Comparison of ENCODE assay signal across 20 cellular contexts in the genomic region with DNA sequence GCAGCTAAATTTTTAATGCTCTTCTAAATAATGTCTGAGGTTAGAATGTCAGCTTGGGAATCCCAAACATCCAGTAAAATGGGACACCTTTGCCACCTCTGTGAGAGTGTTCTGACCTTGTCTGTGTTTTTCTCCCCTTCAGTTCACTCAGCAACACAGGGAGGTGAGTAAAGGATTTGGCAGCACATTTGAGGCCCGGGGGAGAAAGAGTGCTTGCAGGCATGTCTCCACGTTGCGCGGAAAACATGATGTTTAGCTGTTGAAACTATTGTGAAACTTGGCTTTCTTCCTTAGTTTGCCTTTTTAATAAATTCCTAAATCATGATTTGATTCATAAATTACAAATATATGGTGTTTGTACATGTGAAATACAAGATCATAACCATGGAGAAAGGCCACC.
DNase-seq lines count a peak whose midpoint lies in the region; ATAC-seq, FAIRE-seq and TF ChIP-seq lines count a peak whose summit lies in the region.
"Had no signal": no experiment of that assay in that cellular context is flagged by ENCODE, and none has a peak within 500 bp of the region (broad histone marks: within the 10 kb centered on the region; RNA-seq: fewer than 3 reads in every experiment).

No MANE protein-coding gene starts in this region.

- peak; percentile 73 for FAIRE-seq in A549 (lab: Jason Lieb, UNC)
- FAIRE-seq: colon had no signal

- no peak for TF ChIP-seq CTCF in A549 (IDR thresholded peaks at IDR 0.05)
- no peak for TF ChIP-seq CTCF in gastroesophageal sphincter (IDR thresholded peaks at IDR 0.05)
- TF ChIP-seq CTCF in ovary (IDR thresholded peaks at IDR 0.05): no peak
- TF ChIP-seq CTCF in WTC11 (IDR thresholded peaks at IDR 0.05): no peak

- no peaks in the 10 kb centered on the region for H3K9me3 Mint-ChIP-seq in WTC11

- POLR2A ChIA-PET in A549 (lab: Yijun Ruan, JAX): no interaction called here
- POLR2A ChIA-PET in WTC11 (lab: Charles Lee): no interaction called here

- H3K36me3 Mint-ChIP-seq in WTC11: no peaks in the 10 kb centered on the region
- H3K36me3 Mint-ChIP-seq: CD4-positive, alpha-beta memory T cell; natural killer cell treated with Interleukin-12 subunit alpha and Interleukin-12 subunit beta and Interleukin-15 and Interleukin-18, amount 100 ng/mL, for 72 hours had no signal

- H3K27me3 ChIP-seq in gastroesophageal sphincter (no peaks in the 10 kb centered on the region), ovary (no peaks in the 10 kb centered on the region)
- H3K27me3 ChIP-seq: thyroid gland had no signal

- ATAC-seq in A549 (no peak), gastroesophageal sphincter (peak; percentile 87), HG02840 (IDR thresholded peaks at IDR 0.05; ENCODE audit: low FRiP score, unreplicated experiment) (no peak), WTC11 (no peak)
- ATAC-seq: activated naive CD8-positive, alpha-beta T cell treated with anti-CD3 and anti-CD28 coated beads, Interleukin-2, amount 50 U/mL, for 24 hours; activated T-cell treated with anti-CD3 and anti-CD28 coated beads, Interleukin-2, amount 50 U/mL, for 4 hours; natural killer cell treated with Interleukin-12 subunit alpha and Interleukin-12 subunit beta and Interleukin-15 and Interleukin-18, amount 100 ng/mL, for 72 hours had no signal

- 68% methylated on average over 4 of the region's 4 CpGs for WGBS in A549 (ENCODE audit: missing lambda C conversion rate)
- WGBS in gastroesophageal sphincter (ENCODE audit: low coverage in 1 of 2), 2 donors: 20 to 63% methylated on average over 4 of the region's 4 CpGs
- WGBS in ovary, 3 donors: 3 to 6% (median 4%) methylated on average over 4 of the region's 4 CpGs

- intact Hi-C loops in ovary (cut with DNase I): no loop called here

- H3K36me3 ChIP-seq in gastroesophageal sphincter (no peaks in the 10 kb centered on the region), ovary (no peaks in the 10 kb centered on the region)
- H3K36me3 ChIP-seq: thyroid gland had no signal

- no peak overlapping the region for H3K4me3 Mint-ChIP-seq in WTC11
- H3K4me3 Mint-ChIP-seq: activated naive CD8-positive, alpha-beta T cell treated with anti-CD3 and anti-CD28 coated beads, Interleukin-2, amount 50 U/mL, for 24 hours; activated T-cell treated with anti-CD3 and anti-CD28 coated beads, Interleukin-2, amount 50 U/mL, for 4 hours; natural killer cell treated with Interleukin-12 subunit alpha and Interleukin-12 subunit beta and Interleukin-15 and Interleukin-18, amount 100 ng/mL, for 72 hours had no signal

- H3K9me3 ChIP-seq in A549 (no peaks in the 10 kb centered on the region), gastroesophageal sphincter (no peaks in the 10 kb centered on the region), ovary (no peaks in the 10 kb centered on the region)
- H3K9me3 ChIP-seq: thyroid gland had no signal

- no peaks in the 10 kb centered on the region for H3K27me3 Mint-ChIP-seq in WTC11 (ENCODE audit: low read depth)
- H3K27me3 Mint-ChIP-seq: activated naive CD8-positive, alpha-beta T cell treated with anti-CD3 and anti-CD28 coated beads, Interleukin-2, amount 50 U/mL, for 24 hours; CD4-positive, alpha-beta memory T cell; natural killer cell treated with Interleukin-12 subunit alpha and Interleukin-12 subunit beta and Interleukin-15 and Interleukin-18, amount 100 ng/mL, for 72 hours had no signal

- no peaks in the 10 kb centered on the region for H3K4me1 Mint-ChIP-seq in WTC11
- H3K4me1 Mint-ChIP-seq: activated naive CD8-positive, alpha-beta T cell treated with anti-CD3 and anti-CD28 coated beads, Interleukin-2, amount 50 U/mL, for 24 hours; CD4-positive, alpha-beta memory T cell had no signal

- CTCF ChIA-PET in A549 (lab: Yijun Ruan, JAX) (interaction anchor here (0.6 to 1.2 kb wide), 2 partner anchors 14 to 102 kb away, joined by 3 read pairs; no protein-coding TSS in a partner anchor), WTC11 (lab: Charles Lee) (no interaction called here)

- TF ChIP-seq EP300 in A549 (IDR thresholded peaks at IDR 0.05) (no peak), gastroesophageal sphincter (IDR thresholded peaks at IDR 0.05) (no peak), ovary (IDR thresholded peaks at IDR 0.05) (no peak)

- no peak overlapping the region for H3K27ac Mint-ChIP-seq in WTC11
- H3K27ac Mint-ChIP-seq: activated naive CD8-positive, alpha-beta T cell treated with anti-CD3 and anti-CD28 coated beads, Interleukin-2, amount 50 U/mL, for 24 hours; CD4-positive, alpha-beta memory T cell; natural killer cell treated with Interleukin-12 subunit alpha and Interleukin-12 subunit beta and Interleukin-15 and Interleukin-18, amount 100 ng/mL, for 72 hours had no signal

- H3K27ac ChIP-seq in A549 (no peak overlapping the region), gastroesophageal sphincter (no peak overlapping the region), ovary (peak overlapping the region in 1 of 2 donors; percentile 70)
- H3K27ac ChIP-seq: PC-9, thyroid gland had no signal

- H3K4me1 ChIP-seq in A549 (no peaks in the 10 kb centered on the region), gastroesophageal sphincter (no peaks in the 10 kb centered on the region), ovary (ENCODE audit: insufficient read depth) (peaks cover 9% of the 10 kb centered on the region)
- H3K4me1 ChIP-seq: thyroid gland had no signal

- H3K4me3 ChIP-seq in A549 (no peak overlapping the region), gastroesophageal sphincter (no peak overlapping the region), ovary (no peak overlapping the region)
- H3K4me3 ChIP-seq: PC-9, thyroid gland had no signal

- DNase-seq in A549 (ENCODE audit: low read depth in 1 of 2, low spot score in 1 of 2): no peak
- DNase-seq in astrocyte of the hippocampus (ENCODE audit: low read depth, low spot score): peak; percentile 16
- DNase-seq in ovary: peak; percentile 67 to 86 (median 79)
- no peak for DNase-seq in WTC11 (ENCODE audit: low spot score)
- DNase-seq in COLO829 (ENCODE audit: low spot score): no peak
- no peak for DNase-seq in T-helper 2 cell
- DNase-seq: 8988T; activated CD4-positive, alpha-beta T cell treated with anti-CD3 and anti-CD28 coated beads, Interleukin-2, amount 50 U/mL, for 4 hours; activated naive CD8-positive, alpha-beta T cell treated with anti-CD3 and anti-CD28 coated beads, Interleukin-2, amount 50 U/mL, for 24 hours; activated T-cell treated with anti-CD3 and anti-CD28 coated beads, Interleukin-2, amount 50 U/mL, for 4 hours; CD4-positive, alpha-beta memory T cell; H7; hippocampal formation; PC-9; stimulated activated CD4-positive, alpha-beta T cell treated with anti-CD3 and anti-CD28 coated beads, Interleukin-4, amount 100 ng/mL, for 4 hours; thyroid gland had no signal

- TF ChIP-seq POLR2A in A549 (IDR thresholded peaks at IDR 0.05; ENCODE audit: low read length) (no peak), gastroesophageal sphincter (IDR thresholded peaks at IDR 0.05) (no peak), ovary (IDR thresholded peaks at IDR 0.05) (no peak)

- TF ChIP-seq RAD21 in A549 (conservative IDR thresholded peaks at IDR 0.05 in 1 of 2, IDR thresholded peaks at IDR 0.05 in 1 of 2): no peak

- H3K4me2 ChIP-seq in A549: no peak overlapping the region
- H3K4me2 ChIP-seq: PC-9 had no signal

TF ChIP-seq in A549, 52 proteins besides CTCF, POLR2A, EP300 and RAD21 (continues in another document):
- TF ChIP-seq ZC3H11A (IDR thresholded peaks at IDR 0.05) (no peak), TFCP2L1 (CRISPR knock-in tag; IDR thresholded peaks at IDR 0.05) (no peak), HEYL (CRISPR knock-in tag; IDR thresholded peaks at IDR 0.05) (no peak), JUNB (IDR thresholded peaks at IDR 0.05) (no peak), MYC (IDR thresholded peaks at IDR 0.05; ENCODE audit: borderline replicate concordance, low read length) (no peak), RCOR1 (IDR thresholded peaks at IDR 0.05; ENCODE audit: low read depth, low read length) (no peak)
- TF ChIP-seq, protein P1, sequence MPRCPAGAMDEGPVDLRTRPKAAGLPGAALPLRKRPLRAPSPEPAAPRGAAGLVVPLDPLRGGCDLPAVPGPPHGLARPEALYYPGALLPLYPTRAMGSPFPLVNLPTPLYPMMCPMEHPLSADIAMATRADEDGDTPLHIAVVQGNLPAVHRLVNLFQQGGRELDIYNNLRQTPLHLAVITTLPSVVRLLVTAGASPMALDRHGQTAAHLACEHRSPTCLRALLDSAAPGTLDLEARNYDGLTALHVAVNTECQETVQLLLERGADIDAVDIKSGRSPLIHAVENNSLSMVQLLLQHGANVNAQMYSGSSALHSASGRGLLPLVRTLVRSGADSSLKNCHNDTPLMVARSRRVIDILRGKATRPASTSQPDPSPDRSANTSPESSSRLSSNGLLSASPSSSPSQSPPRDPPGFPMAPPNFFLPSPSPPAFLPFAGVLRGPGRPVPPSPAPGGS (IDR thresholded peaks at IDR 0.05): no peak
- TF ChIP-seq, protein P2, sequence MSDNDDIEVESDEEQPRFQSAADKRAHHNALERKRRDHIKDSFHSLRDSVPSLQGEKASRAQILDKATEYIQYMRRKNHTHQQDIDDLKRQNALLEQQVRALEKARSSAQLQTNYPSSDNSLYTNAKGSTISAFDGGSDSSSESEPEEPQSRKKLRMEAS (IDR thresholded peaks at IDR 0.05): no peak

TF ChIP-seq in WTC11, 78 proteins besides CTCF, POLR2A, EP300 and RAD21 (continues in another document):
- no peak for TF ChIP-seq GABPB1 (CRISPR knock-in tag; IDR thresholded peaks at IDR 0.05)

Comparison
In these comparisons a context has a peak if more than half of its experiments do, and no peak if none do; other contexts are left out.
1. DNase-seq: peak in astrocyte of the hippocampus (single experiment) and ovary (5 of 5); none in A549 (0 of 2), WTC11 (single experiment), COLO829 (single experiment) and T-helper 2 cell (0 of 5).